In genomic region chr14:68236525-68236924, GRCh38 we compare ENCODE assay signal across 26 cellular contexts.
DNase-seq lines count a peak whose midpoint lies in the region; ATAC-seq, FAIRE-seq and TF ChIP-seq lines count a peak whose summit lies in the region.
"Had no signal": no experiment of that assay in that cellular context is flagged by ENCODE, and none has a peak within 500 bp of the region (broad histone marks: within the 10 kb centered on the region; RNA-seq: fewer than 3 reads in every experiment).

No MANE protein-coding gene starts in this region.

- H3K27ac ChIP-seq in mesenchymal stem cell (ENCODE audit: low read length, poor library complexity, severe bottlenecking), result no peak overlapping the region
- H3K27ac ChIP-seq in sigmoid colon, result peak overlapping the region; percentile 22 to 90 (median 85)
- H3K27ac ChIP-seq: coronary artery, heart right ventricle, parathyroid adenoma had no signal

- DNase-seq in Ammon's horn (ENCODE audit: low spot score), result peak; percentile 29
- no peak for DNase-seq in mesenchymal stem cell
- DNase-seq in sigmoid colon, result no peak
- DNase-seq in GDM1 (lab: John Stamatoyannopoulos, UW), result no peak
- DNase-seq: activated CD4-positive, alpha-beta T cell treated with anti-CD3 and anti-CD28 coated beads, Interleukin-2, amount 10 ng/mL, durations not matched to agents 7 days and 5 days; activated CD8-positive, alpha-beta memory T cell treated with anti-CD3 and anti-CD28 coated beads, Interleukin-2, amount 50 U/mL, for 4 hours; activated effector memory CD4-positive, alpha-beta T cell treated with Interleukin-2 at 50 U/mL for 16 hours; activated naive CD8-positive, alpha-beta T cell treated with anti-CD3 and anti-CD28 coated beads, Interleukin-2, amount 50 U/mL, for 24 hours; body of pancreas; COR-L47; heart right ventricle; immature natural killer cell; naive thymus-derived CD4-positive, alpha-beta T cell; SHP77; stimulated activated CD4-positive, alpha-beta T cell treated with anti-CD3 and anti-CD28 coated beads, Interleukin-2, amount 100 ng/mL, for 24 hours; stimulated activated naive CD4-positive, alpha-beta T cell had no signal

- H2BK5ac ChIP-seq in mesenchymal stem cell (ENCODE audit: low read depth, low read length, poor library complexity, severe bottlenecking), result no peak overlapping the region

- no peak for ATAC-seq in GM21786 (IDR thresholded peaks at IDR 0.05; ENCODE audit: unreplicated experiment)
- no peak for ATAC-seq in SK-N-SH treated with all-trans-retinoic acid at 6 μM for 48 hours
- ATAC-seq in GM19455 (IDR thresholded peaks at IDR 0.05; ENCODE audit: unreplicated experiment), result no peak
- ATAC-seq: activated naive CD8-positive, alpha-beta T cell treated with anti-CD3 and anti-CD28 coated beads, Interleukin-2, amount 50 U/mL, for 24 hours; body of pancreas; heart right ventricle; K562; naive thymus-derived CD4-positive, alpha-beta T cell had no signal

- H3K23ac ChIP-seq in mesenchymal stem cell (ENCODE audit: low read length in 2 of 2), result no peak overlapping the region

- H3K14ac ChIP-seq in mesenchymal stem cell (ENCODE audit: low read length in 2 of 2), result peak overlapping the region in 1 of 2 experiments; percentile 92

- FAIRE-seq in endometrium (lab: Jason Lieb, UNC), result peak; percentile 96
- FAIRE-seq: A204.1, K562 had no signal

- no peak for TF ChIP-seq POLR2A in sigmoid colon (IDR thresholded peaks at IDR 0.05)

- H2BK120ac ChIP-seq in mesenchymal stem cell (ENCODE audit: low read depth, low read length), result peak overlapping the region; percentile 38

- no peaks in the 10 kb centered on the region for H3K9me3 ChIP-seq in mesenchymal stem cell (ENCODE audit: control insufficient read depth, low read length)
- H3K9me3 ChIP-seq in sigmoid colon, result no peaks in the 10 kb centered on the region
- H3K9me3 ChIP-seq: body of pancreas, heart right ventricle, tibial nerve had no signal

- H4K91ac ChIP-seq in mesenchymal stem cell (ENCODE audit: low read length), result no peak overlapping the region

- no peak overlapping the region for H3K4me3 ChIP-seq in mesenchymal stem cell (ENCODE audit: insufficient read depth in 1 of 2, low read depth in 1 of 2, low read length in 2 of 2)
- no peak overlapping the region for H3K4me3 ChIP-seq in sigmoid colon
- H3K4me3 ChIP-seq: body of pancreas, coronary artery, heart right ventricle, K562, lung, tibial nerve had no signal

- intact Hi-C loops in sigmoid colon (cut with DNase I), result no loop called here

- no peak overlapping the region for H3K9ac ChIP-seq in mesenchymal stem cell (ENCODE audit: low read length)
- H3K9ac ChIP-seq: parathyroid adenoma had no signal

- WGBS in mesenchymal stem cell, result 100% methylated on average over 1 of the region's 1 CpG
- WGBS in sigmoid colon, 2 donors, result 12 to 70% methylated on average over 1 of the region's 1 CpG

- peak overlapping the region; percentile 33 for H2BK15ac ChIP-seq in mesenchymal stem cell (ENCODE audit: low read depth, poor library complexity, severe bottlenecking)

- H3K4me1 ChIP-seq in mesenchymal stem cell (ENCODE audit: control insufficient read depth, insufficient read depth, low read depth, low read length), result peaks cover 1% of the 10 kb centered on the region
- peaks cover 0 to 77% (median 70%) of the 10 kb centered on the region in 4 donors for H3K4me1 ChIP-seq in sigmoid colon
- H3K4me1 ChIP-seq: parathyroid adenoma had no signal

- H3K79me1 ChIP-seq in mesenchymal stem cell (replicated peaks; ENCODE audit: low read length, poor library complexity, severe bottlenecking), result peaks cover 3% of the 10 kb centered on the region

- H4K8ac ChIP-seq in mesenchymal stem cell (ENCODE audit: low read length), result no peak overlapping the region

- H3K4ac ChIP-seq in mesenchymal stem cell (ENCODE audit: low read depth in 1 of 2, low read length in 2 of 2), result peak overlapping the region in 1 of 2 experiments; percentile 79

- no peaks in the 10 kb centered on the region for H3K27me3 ChIP-seq in mesenchymal stem cell (ENCODE audit: control insufficient read depth in 1 of 2, insufficient read depth in 1 of 2, low read length in 2 of 2)
- H3K27me3 ChIP-seq in sigmoid colon, result no peaks in the 10 kb centered on the region
- H3K27me3 ChIP-seq: body of pancreas, heart right ventricle, tibial nerve had no signal

- H3K4me2 ChIP-seq in mesenchymal stem cell (ENCODE audit: low read length, poor library complexity, severe bottlenecking), result no peak overlapping the region

- TF ChIP-seq EP300 in sigmoid colon (IDR thresholded peaks at IDR 0.05), result no peak

- peak overlapping the region; percentile 21 for H2AK5ac ChIP-seq in mesenchymal stem cell (ENCODE audit: low read length, severe bottlenecking)

- no peak overlapping the region for H2BK12ac ChIP-seq in mesenchymal stem cell (ENCODE audit: low read length in 2 of 2)

- no peak overlapping the region for H2AFZ ChIP-seq in mesenchymal stem cell (ENCODE audit: low read depth, low read length)
- H2AFZ ChIP-seq: parathyroid adenoma had no signal

- H3K18ac ChIP-seq in mesenchymal stem cell (ENCODE audit: low read depth in 1 of 2, low read length in 2 of 2), result peak overlapping the region; percentile 38 to 55

- H3K36me3 ChIP-seq in mesenchymal stem cell (ENCODE audit: control insufficient read depth in 1 of 2, insufficient read depth in 2 of 2, low read depth in 1 of 2, low read length in 2 of 2) (no peaks in the 10 kb centered on the region), sigmoid colon (no peaks in the 10 kb centered on the region)
- H3K36me3 ChIP-seq: heart right ventricle, tibial nerve had no signal

- TF ChIP-seq CTCF in sigmoid colon (IDR thresholded peaks at IDR 0.05), result no peak

TF ChIP-seq in SK-N-SH treated with all-trans-retinoic acid at 6 μM for 48 hours, 23 proteins besides CTCF, POLR2A, EP300 and RAD21:
- TF ChIP-seq ZC3H10 (CRISPR knock-in tag; IDR thresholded peaks at IDR 0.05) (no peak), ZNF70 (CRISPR knock-in tag; IDR thresholded peaks at IDR 0.05) (no peak), GLIS3 (CRISPR knock-in tag; IDR thresholded peaks at IDR 0.05) (no peak), ISL1 (CRISPR knock-in tag; IDR thresholded peaks at IDR 0.05) (no peak), CSDC2 (CRISPR knock-in tag; IDR thresholded peaks at IDR 0.05) (no peak), PATZ1 (CRISPR knock-in tag; IDR thresholded peaks at IDR 0.05; ENCODE audit: borderline replicate concordance) (no peak), OSR1 (CRISPR knock-in tag; IDR thresholded peaks at IDR 0.05) (no peak), SNAI2 (CRISPR knock-in tag; IDR thresholded peaks at IDR 0.05) (no peak), TCF4 (CRISPR knock-in tag; IDR thresholded peaks at IDR 0.05; ENCODE audit: borderline replicate concordance) (no peak), ZFP30 (CRISPR knock-in tag; IDR thresholded peaks at IDR 0.05) (no peak), ZFP3 (CRISPR knock-in tag; IDR thresholded peaks at IDR 0.05) (no peak), PPARA (CRISPR knock-in tag; IDR thresholded peaks at IDR 0.05; ENCODE audit: borderline replicate concordance) (no peak), CSRNP3 (CRISPR knock-in tag; IDR thresholded peaks at IDR 0.05) (no peak), ESRRG (CRISPR knock-in tag; IDR thresholded peaks at IDR 0.05) (no peak), ZNF565 (CRISPR knock-in tag; conservative IDR thresholded peaks at IDR 0.05; ENCODE audit: low read depth) (no peak), TOX (CRISPR knock-in tag; IDR thresholded peaks at IDR 0.05; ENCODE audit: borderline replicate concordance) (no peak)
